ENCODE assay signal across 1 cellular context in the genomic region with DNA sequence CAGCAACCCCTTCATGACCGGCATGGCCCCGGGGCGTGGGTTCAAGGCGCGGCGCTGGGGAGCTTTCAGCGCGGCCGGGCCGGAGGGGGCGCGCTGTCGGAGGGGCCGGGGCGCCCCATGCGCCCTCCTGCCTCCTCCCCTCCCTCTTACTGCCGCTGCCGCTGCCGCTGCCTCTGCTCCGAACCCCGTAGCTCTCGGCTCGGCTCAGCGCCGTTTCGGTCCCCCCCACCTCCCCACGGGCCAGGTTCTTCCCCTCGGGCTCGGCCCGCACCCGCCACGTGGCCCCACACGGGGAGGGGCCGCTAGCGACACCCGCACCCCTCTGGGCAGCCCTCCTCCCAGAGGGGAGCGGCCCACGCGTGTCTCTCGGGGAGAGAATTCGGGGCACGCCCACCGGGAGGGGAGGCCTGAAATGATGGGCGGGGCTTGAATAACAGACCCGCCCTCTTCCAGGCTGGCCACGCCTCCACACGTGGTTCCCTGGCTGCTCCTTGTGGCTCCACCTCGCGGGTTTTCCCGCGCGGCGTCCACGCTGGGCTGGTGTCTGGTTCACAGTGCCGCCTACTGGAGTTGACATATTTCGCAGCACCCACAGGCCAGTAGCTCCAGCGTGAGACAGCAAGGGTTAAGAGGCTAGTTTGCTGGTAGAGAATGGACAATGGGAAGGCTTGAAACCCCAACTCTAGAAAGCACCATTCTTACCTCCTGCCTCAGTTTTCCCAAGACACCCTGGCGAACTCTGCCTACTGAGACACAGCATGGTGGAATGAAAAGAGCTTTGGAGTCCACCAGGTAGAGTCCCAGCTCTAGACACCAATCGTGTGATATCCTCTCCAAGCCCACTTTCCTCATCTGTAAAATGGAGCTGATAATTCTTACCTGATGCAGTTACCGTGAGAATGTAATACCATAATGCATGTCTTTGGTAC.
TF ChIP-seq lines count a peak whose summit lies in the region.

A gene (minus strand): TSS at position 221 of the 929 bp plus-strand sequence. CDS start 197 bp downstream, at position 24.

TF ChIP-seq in H1, 55 proteins besides CTCF, POLR2A, EP300 and RAD21 (continued from another document):
- TF ChIP-seq SIN3A (conservative IDR thresholded peaks at IDR 0.05 in 1 of 2, IDR thresholded peaks at IDR 0.05 in 1 of 2; ENCODE audit: low read depth in 1 of 2, low read length in 2 of 2) (peak in 1 of 2 experiments; percentile 46; a peak in 1 of 4 replicates), CREB1 (IDR thresholded peaks at IDR 0.05) (peak; percentile 23; the same call in 1 of the 2 replicates), KDM4A (IDR thresholded peaks at IDR 0.05; ENCODE audit: low read depth, low read length, severe bottlenecking) (peak; percentile 84), TAF7 (optimal IDR thresholded peaks at IDR 0.05; ENCODE audit: borderline replicate concordance, low read depth, low read length) (no peak), HDAC2 (IDR thresholded peaks at IDR 0.05; ENCODE audit: borderline replicate concordance in 1 of 2, low read depth in 2 of 2, low read length in 2 of 2) (peak in 1 of 2 experiments; percentile 79; a peak in 1 of 4 replicates), ASH2L (IDR thresholded peaks at IDR 0.05; ENCODE audit: low read length) (peak; percentile 62), SP4 (IDR thresholded peaks at IDR 0.05; ENCODE audit: low read length) (peak; percentile 55; the same call in 1 of the 2 replicates), SP1 (IDR thresholded peaks at IDR 0.05; ENCODE audit: low read depth, low read length) (peak; percentile 68; the same call in 1 of the 2 replicates), EZH2 (IDR thresholded peaks at IDR 0.05; ENCODE audit: low read depth, low read length, severe bottlenecking) (peak; percentile 4), BACH1 (IDR thresholded peaks at IDR 0.05; ENCODE audit: low read length) (peak; percentile 85), RNF2 (IDR thresholded peaks at IDR 0.05; ENCODE audit: borderline replicate concordance, low read depth, low read length, missing control alignments, poor library complexity, severe bottlenecking) (peak; percentile 28), POLR2AphosphoS5 (IDR thresholded peaks at IDR 0.05; ENCODE audit: low read depth, low read length) (no peak)
- TF ChIP-seq, protein P1, sequence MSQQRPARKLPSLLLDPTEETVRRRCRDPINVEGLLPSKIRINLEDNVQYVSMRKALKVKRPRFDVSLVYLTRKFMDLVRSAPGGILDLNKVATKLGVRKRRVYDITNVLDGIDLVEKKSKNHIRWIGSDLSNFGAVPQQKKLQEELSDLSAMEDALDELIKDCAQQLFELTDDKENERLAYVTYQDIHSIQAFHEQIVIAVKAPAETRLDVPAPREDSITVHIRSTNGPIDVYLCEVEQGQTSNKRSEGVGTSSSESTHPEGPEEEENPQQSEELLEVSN (IDR thresholded peaks at IDR 0.05), result peak; percentile 98
- TF ChIP-seq, protein P2, sequence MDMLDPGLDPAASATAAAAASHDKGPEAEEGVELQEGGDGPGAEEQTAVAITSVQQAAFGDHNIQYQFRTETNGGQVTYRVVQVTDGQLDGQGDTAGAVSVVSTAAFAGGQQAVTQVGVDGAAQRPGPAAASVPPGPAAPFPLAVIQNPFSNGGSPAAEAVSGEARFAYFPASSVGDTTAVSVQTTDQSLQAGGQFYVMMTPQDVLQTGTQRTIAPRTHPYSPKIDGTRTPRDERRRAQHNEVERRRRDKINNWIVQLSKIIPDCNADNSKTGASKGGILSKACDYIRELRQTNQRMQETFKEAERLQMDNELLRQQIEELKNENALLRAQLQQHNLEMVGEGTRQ (IDR thresholded peaks at IDR 0.05; ENCODE audit: low read length), result peak; percentile 56; the same call in 1 of the 2 replicates
- TF ChIP-seq, protein P3, sequence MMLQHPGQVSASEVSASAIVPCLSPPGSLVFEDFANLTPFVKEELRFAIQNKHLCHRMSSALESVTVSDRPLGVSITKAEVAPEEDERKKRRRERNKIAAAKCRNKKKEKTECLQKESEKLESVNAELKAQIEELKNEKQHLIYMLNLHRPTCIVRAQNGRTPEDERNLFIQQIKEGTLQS (IDR thresholded peaks at IDR 0.05; ENCODE audit: insufficient read depth, low read depth, low read length), result no peak
- TF ChIP-seq, protein P4, sequence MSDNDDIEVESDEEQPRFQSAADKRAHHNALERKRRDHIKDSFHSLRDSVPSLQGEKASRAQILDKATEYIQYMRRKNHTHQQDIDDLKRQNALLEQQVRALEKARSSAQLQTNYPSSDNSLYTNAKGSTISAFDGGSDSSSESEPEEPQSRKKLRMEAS (IDR thresholded peaks at IDR 0.05), result peak; percentile 92
